ENCODE assay signal across 1 cellular context in genomic region chr12:90401185-90401584, GRCh38.
TF ChIP-seq lines count a peak whose summit lies in the region.

No MANE protein-coding gene starts in this region.

TF ChIP-seq in A549, 52 proteins besides CTCF, POLR2A, EP300 and RAD21 (continued from another document):
- peak; percentile 70 for TF ChIP-seq MAFK (IDR thresholded peaks at IDR 0.05; ENCODE audit: partially characterized antibody)
